8 cellular contexts compared by ENCODE assay signal in the genomic region with DNA sequence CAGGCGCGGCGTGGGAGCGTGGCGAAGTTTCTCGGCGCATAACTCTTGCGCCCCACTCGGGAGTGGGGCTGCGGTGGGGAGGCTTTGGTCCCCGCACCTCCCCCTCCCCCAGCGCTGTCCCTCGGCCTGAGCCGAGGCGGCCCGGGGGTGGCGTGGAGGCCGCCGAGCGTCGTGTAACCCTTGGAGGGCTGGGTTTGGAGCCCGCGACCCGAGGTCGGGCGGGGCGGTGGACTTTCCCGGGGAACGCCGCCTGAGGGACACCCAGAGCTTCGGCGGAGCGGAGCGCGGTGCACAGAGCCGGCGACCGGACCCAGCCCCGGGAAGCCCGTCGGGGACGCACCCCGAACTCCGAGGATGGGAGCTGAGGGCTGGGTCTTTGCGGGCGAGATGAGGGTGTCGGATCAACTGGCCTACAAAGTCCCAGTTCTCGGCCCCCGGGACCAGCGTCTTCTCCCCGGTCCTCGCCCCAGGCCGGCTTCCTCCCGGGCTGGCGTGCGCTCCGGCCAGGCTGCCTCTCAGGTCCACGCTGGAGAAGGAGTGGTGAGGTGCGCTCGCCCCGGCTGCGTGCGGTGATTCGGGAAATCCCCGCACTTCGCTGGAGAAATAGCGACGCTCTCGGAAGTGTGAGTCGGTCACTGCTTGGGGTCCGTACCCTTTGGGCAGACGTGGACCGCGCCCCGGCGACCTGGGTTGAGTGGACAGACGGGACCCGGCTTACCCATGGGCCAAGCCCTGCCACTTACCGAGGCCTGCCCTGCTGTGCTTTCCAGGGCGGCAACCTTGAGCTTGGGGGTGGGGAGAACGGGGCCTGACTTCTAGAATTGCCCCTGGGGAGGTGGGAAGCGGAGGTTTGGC.
A peak's percentile ranks its signal among the peaks of the same experiment; 100 is the strongest.
DNase-seq lines count a peak whose midpoint lies in the region; ATAC-seq, FAIRE-seq and TF ChIP-seq lines count a peak whose summit lies in the region.

No MANE protein-coding gene starts in this region.

- CTCF ChIA-PET in A549 (lab: Yijun Ruan, JAX), result interaction anchor here (1.0 to 15.1 kb wide), 9 partner anchors 14 to 285 kb away, joined by 3 to 377 read pairs (median 11); no protein-coding TSS in a partner anchor

- TF ChIP-seq POLR2A in A549 (IDR thresholded peaks at IDR 0.05; ENCODE audit: low read length), result no peak; the same call in 1 of the 2 replicates

- no peaks in the 10 kb centered on the region for H3K36me3 ChIP-seq in effector memory CD4-positive, alpha-beta T cell (ENCODE audit: control insufficient read depth, insufficient read depth, low read length)
- peaks cover 0 to 6% of the 10 kb centered on the region in 2 donors for H3K36me3 ChIP-seq in muscle layer of duodenum (ENCODE audit: control insufficient read depth in 1 of 2, insufficient read depth in 2 of 2, low read length in 2 of 2)

- peak; percentile 30 to 45 for ATAC-seq in A549
- no peak for ATAC-seq in HG03565 (IDR thresholded peaks at IDR 0.05; ENCODE audit: unreplicated experiment)

- TF ChIP-seq CTCF in A549 (IDR thresholded peaks at IDR 0.05), result no peak

- H3K27me3 ChIP-seq in effector memory CD4-positive, alpha-beta T cell (replicated peaks; ENCODE audit: control insufficient read depth, insufficient read depth, low read length, poor library complexity, severe bottlenecking), result no peaks in the 10 kb centered on the region
- H3K27me3 ChIP-seq in muscle layer of duodenum (ENCODE audit: low read depth, low read length), result no peaks in the 10 kb centered on the region

- TF ChIP-seq RAD21 in A549 (conservative IDR thresholded peaks at IDR 0.05 in 1 of 2, IDR thresholded peaks at IDR 0.05 in 1 of 2), result no peak

- WGBS in A549 (ENCODE audit: missing lambda C conversion rate), result 46% methylated on average over 46 of the region's 82 CpGs

- H3K9me3 ChIP-seq in A549, result no peaks in the 10 kb centered on the region
- no peaks in the 10 kb centered on the region for H3K9me3 ChIP-seq in effector memory CD4-positive, alpha-beta T cell (ENCODE audit: control insufficient read depth, low read length)
- no peaks in the 10 kb centered on the region for H3K9me3 ChIP-seq in muscle layer of duodenum (ENCODE audit: control insufficient read depth in 1 of 2, low read length in 2 of 2)

- H3K4me3 ChIP-seq in A549, result peak overlapping the region; percentile 81
- peak overlapping the region; percentile 44 for H3K4me3 ChIP-seq in effector memory CD4-positive, alpha-beta T cell (ENCODE audit: insufficient read depth, low read depth, low read length, poor library complexity, severe bottlenecking)
- H3K4me3 ChIP-seq in muscle layer of duodenum (ENCODE audit: low read depth in 1 of 2, low read length in 2 of 2), result peak overlapping the region; percentile 54 to 74

- H3K27ac ChIP-seq in A549 (peak overlapping the region; percentile 97 to 98), muscle layer of duodenum (ENCODE audit: low read length) (peak overlapping the region; percentile 78)
- no peak overlapping the region for H3K27ac ChIP-seq in effector memory CD4-positive, alpha-beta T cell (ENCODE audit: insufficient read depth, low read length, poor library complexity, severe bottlenecking)

- no peak for TF ChIP-seq EP300 in A549 (IDR thresholded peaks at IDR 0.05)

- peak overlapping the region; percentile 100 for H3K4me2 ChIP-seq in A549

- POLR2A ChIA-PET in A549 (lab: Yijun Ruan, JAX), result interaction anchor here (0.6 kb wide), 2 partner anchors 20 to 25 kb away, joined by 3 read pairs; no protein-coding TSS in a partner anchor

- DNase-seq in A549 (ENCODE audit: low read depth in 1 of 2, low spot score in 1 of 2) (peak in 1 of 2 experiments; percentile 22), HuH-7 (ENCODE audit: low spot score) (peak; percentile 30), NCI-H2196 treated with DMSO at 0.1 percent for 48 hours (lab: John Stamatoyannopoulos, UW; ENCODE audit: unreplicated experiment) (no peak), NCI-H446 treated with DMSO at 0.1 percent for 48 hours (lab: John Stamatoyannopoulos, UW) (no peak)
- DNase-seq in effector memory CD4-positive, alpha-beta T cell, result no peak
- DNase-seq in NK-92 treated with Interleukin-12 subunit alpha and Interleukin-12 subunit beta, amount 100 ng/mL, for 24 hours (lab: John Stamatoyannopoulos, UW), result no peak

- no peak for FAIRE-seq in A549 (lab: Jason Lieb, UNC)

- H3K4me1 ChIP-seq in A549 (peaks cover 37% of the 10 kb centered on the region), muscle layer of duodenum (ENCODE audit: control insufficient read depth in 1 of 2, insufficient read depth in 2 of 2, low read length in 2 of 2) (peaks cover 14 to 28% of the 10 kb centered on the region in 2 donors)
- peaks cover 5% of the 10 kb centered on the region for H3K4me1 ChIP-seq in effector memory CD4-positive, alpha-beta T cell (ENCODE audit: control insufficient read depth, insufficient read depth, low read length, poor library complexity, severe bottlenecking)

TF ChIP-seq in A549, 52 proteins besides CTCF, POLR2A, EP300 and RAD21:
- TF ChIP-seq HOXB5 (CRISPR knock-in tag; IDR thresholded peaks at IDR 0.05), result no peak
- TF ChIP-seq FOSB (CRISPR knock-in tag; IDR thresholded peaks at IDR 0.05), result 0 out of 2 replicates have a peak, but pooled peaks have one; percentile 35
- peak; percentile 55; the same call in 1 of the 2 replicates for TF ChIP-seq TFCP2L1 (CRISPR knock-in tag; IDR thresholded peaks at IDR 0.05)
- TF ChIP-seq PHF8 (IDR thresholded peaks at IDR 0.05; ENCODE audit: borderline replicate concordance, low read depth), result peak; percentile 15; the same call in 1 of the 2 replicates
- TF ChIP-seq, protein P1, sequence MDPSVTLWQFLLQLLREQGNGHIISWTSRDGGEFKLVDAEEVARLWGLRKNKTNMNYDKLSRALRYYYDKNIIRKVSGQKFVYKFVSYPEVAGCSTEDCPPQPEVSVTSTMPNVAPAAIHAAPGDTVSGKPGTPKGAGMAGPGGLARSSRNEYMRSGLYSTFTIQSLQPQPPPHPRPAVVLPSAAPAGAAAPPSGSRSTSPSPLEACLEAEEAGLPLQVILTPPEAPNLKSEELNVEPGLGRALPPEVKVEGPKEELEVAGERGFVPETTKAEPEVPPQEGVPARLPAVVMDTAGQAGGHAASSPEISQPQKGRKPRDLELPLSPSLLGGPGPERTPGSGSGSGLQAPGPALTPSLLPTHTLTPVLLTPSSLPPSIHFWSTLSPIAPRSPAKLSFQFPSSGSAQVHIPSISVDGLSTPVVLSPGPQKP (IDR thresholded peaks at IDR 0.05; ENCODE audit: low read depth, low read length), result no peak
- TF ChIP-seq CHD2 (IDR thresholded peaks at IDR 0.05; ENCODE audit: low read length, partially characterized antibody), result no peak
- 0 out of 2 replicates have a peak, but pooled peaks have one; percentile 27 for TF ChIP-seq MYC (IDR thresholded peaks at IDR 0.05; ENCODE audit: borderline replicate concordance, low read length)
